2 cellular contexts compared by ENCODE assay signal in the genomic region with DNA sequence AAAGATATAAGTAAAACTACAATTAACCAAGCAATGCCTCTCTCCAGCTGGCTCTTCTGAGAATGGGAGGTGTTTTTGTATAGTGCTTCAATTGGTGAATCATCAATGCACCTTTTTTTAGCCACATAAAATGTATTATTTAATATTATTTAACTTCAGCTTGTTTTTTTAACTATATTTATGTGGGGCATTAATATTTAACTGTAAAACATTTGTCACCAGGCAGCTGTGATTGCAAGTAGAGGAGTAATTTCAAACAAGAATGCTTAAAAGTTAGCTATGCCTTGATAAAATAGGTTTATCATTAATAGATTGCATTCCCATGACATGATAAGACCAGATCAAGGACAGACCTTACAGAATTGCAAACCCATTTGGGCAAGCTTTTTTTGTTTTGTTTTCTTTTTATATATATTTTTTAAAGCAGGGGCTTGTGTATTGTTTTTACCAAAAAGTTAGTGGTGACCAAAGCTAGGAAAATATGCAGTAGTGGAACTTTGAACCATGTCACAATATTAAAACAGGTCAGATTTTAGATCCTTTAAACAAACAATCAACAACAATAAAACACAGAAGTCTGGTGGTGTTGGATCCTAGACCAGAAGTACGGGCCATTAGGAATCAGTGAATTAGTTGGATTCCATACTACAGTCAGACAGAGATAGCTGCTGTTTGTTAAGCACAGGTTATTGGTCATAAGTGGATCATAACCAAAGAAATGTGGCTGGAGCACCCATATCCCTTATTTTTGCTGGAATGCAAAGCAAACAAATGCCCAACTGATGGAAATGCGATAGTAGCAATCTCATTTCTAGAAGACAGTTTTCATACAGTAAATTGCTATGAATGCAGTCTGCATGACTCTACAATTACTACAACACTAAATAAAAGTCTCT.
TF ChIP-seq lines count a peak whose summit lies in the region.

No MANE protein-coding gene starts in this region.

TF ChIP-seq in SK-N-SH, 30 proteins besides CTCF, POLR2A, EP300 and RAD21 (continued from another document):
- TF ChIP-seq SMC3 (IDR thresholded peaks at IDR 0.05; ENCODE audit: low read depth, low read length) (no peak), NRF1 (IDR thresholded peaks at IDR 0.05; ENCODE audit: low read depth, low read length) (no peak), ELF1 (IDR thresholded peaks at IDR 0.05) (no peak), FOSL2 (IDR thresholded peaks at IDR 0.05; ENCODE audit: borderline replicate concordance, low read depth) (no peak), RFX5 (IDR thresholded peaks at IDR 0.05; ENCODE audit: low read length) (no peak), MXI1 (IDR thresholded peaks at IDR 0.05; ENCODE audit: low read depth, low read length) (no peak), GABPA (IDR thresholded peaks at IDR 0.05; ENCODE audit: low read depth) (no peak)
- TF ChIP-seq, protein P1, sequence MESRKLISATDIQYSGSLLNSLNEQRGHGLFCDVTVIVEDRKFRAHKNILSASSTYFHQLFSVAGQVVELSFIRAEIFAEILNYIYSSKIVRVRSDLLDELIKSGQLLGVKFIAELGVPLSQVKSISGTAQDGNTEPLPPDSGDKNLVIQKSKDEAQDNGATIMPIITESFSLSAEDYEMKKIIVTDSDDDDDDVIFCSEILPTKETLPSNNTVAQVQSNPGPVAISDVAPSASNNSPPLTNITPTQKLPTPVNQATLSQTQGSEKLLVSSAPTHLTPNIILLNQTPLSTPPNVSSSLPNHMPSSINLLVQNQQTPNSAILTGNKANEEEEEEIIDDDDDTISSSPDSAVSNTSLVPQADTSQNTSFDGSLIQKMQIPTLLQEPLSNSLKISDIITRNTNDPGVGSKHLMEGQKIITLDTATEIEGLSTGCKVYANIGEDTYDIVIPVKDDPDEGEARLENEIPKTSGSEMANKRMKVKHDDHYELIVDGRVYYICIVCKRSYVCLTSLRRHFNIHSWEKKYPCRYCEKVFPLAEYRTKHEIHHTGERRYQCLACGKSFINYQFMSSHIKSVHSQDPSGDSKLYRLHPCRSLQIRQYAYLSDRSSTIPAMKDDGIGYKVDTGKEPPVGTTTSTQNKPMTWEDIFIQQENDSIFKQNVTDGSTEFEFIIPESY (IDR thresholded peaks at IDR 0.05; ENCODE audit: borderline replicate concordance, low read depth), result no peak
- TF ChIP-seq, protein P2, sequence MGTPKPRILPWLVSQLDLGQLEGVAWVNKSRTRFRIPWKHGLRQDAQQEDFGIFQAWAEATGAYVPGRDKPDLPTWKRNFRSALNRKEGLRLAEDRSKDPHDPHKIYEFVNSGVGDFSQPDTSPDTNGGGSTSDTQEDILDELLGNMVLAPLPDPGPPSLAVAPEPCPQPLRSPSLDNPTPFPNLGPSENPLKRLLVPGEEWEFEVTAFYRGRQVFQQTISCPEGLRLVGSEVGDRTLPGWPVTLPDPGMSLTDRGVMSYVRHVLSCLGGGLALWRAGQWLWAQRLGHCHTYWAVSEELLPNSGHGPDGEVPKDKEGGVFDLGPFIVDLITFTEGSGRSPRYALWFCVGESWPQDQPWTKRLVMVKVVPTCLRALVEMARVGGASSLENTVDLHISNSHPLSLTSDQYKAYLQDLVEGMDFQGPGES (IDR thresholded peaks at IDR 0.05; ENCODE audit: low read depth, low read length), result no peak
- TF ChIP-seq, protein P3, sequence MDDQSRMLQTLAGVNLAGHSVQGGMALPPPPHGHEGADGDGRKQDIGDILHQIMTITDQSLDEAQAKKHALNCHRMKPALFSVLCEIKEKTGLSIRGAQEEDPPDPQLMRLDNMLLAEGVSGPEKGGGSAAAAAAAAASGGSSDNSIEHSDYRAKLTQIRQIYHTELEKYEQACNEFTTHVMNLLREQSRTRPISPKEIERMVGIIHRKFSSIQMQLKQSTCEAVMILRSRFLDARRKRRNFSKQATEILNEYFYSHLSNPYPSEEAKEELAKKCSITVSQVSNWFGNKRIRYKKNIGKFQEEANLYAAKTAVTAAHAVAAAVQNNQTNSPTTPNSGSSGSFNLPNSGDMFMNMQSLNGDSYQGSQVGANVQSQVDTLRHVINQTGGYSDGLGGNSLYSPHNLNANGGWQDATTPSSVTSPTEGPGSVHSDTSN (IDR thresholded peaks at IDR 0.05), result no peak
- TF ChIP-seq, protein P4, sequence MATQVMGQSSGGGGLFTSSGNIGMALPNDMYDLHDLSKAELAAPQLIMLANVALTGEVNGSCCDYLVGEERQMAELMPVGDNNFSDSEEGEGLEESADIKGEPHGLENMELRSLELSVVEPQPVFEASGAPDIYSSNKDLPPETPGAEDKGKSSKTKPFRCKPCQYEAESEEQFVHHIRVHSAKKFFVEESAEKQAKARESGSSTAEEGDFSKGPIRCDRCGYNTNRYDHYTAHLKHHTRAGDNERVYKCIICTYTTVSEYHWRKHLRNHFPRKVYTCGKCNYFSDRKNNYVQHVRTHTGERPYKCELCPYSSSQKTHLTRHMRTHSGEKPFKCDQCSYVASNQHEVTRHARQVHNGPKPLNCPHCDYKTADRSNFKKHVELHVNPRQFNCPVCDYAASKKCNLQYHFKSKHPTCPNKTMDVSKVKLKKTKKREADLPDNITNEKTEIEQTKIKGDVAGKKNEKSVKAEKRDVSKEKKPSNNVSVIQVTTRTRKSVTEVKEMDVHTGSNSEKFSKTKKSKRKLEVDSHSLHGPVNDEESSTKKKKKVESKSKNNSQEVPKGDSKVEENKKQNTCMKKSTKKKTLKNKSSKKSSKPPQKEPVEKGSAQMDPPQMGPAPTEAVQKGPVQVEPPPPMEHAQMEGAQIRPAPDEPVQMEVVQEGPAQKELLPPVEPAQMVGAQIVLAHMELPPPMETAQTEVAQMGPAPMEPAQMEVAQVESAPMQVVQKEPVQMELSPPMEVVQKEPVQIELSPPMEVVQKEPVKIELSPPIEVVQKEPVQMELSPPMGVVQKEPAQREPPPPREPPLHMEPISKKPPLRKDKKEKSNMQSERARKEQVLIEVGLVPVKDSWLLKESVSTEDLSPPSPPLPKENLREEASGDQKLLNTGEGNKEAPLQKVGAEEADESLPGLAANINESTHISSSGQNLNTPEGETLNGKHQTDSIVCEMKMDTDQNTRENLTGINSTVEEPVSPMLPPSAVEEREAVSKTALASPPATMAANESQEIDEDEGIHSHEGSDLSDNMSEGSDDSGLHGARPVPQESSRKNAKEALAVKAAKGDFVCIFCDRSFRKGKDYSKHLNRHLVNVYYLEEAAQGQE (IDR thresholded peaks at IDR 0.05; ENCODE audit: low read depth, low read length), result no peak

TF ChIP-seq in SK-N-SH treated with all-trans-retinoic acid at 6 μM for 48 hours, 23 proteins besides CTCF, POLR2A, EP300 and RAD21 (continued from another document):
- TF ChIP-seq ISL1 (CRISPR knock-in tag; IDR thresholded peaks at IDR 0.05) (no peak), ARNTL (CRISPR knock-in tag; IDR thresholded peaks at IDR 0.05; ENCODE audit: borderline replicate concordance, low read depth) (no peak), PPARA (CRISPR knock-in tag; IDR thresholded peaks at IDR 0.05; ENCODE audit: borderline replicate concordance) (no peak), ZFP30 (CRISPR knock-in tag; IDR thresholded peaks at IDR 0.05) (no peak), OSR1 (CRISPR knock-in tag; IDR thresholded peaks at IDR 0.05) (no peak), ZNF8 (CRISPR knock-in tag; IDR thresholded peaks at IDR 0.05) (no peak), TCF4 (CRISPR knock-in tag; IDR thresholded peaks at IDR 0.05; ENCODE audit: borderline replicate concordance) (no peak)
- TF ChIP-seq, protein P5, sequence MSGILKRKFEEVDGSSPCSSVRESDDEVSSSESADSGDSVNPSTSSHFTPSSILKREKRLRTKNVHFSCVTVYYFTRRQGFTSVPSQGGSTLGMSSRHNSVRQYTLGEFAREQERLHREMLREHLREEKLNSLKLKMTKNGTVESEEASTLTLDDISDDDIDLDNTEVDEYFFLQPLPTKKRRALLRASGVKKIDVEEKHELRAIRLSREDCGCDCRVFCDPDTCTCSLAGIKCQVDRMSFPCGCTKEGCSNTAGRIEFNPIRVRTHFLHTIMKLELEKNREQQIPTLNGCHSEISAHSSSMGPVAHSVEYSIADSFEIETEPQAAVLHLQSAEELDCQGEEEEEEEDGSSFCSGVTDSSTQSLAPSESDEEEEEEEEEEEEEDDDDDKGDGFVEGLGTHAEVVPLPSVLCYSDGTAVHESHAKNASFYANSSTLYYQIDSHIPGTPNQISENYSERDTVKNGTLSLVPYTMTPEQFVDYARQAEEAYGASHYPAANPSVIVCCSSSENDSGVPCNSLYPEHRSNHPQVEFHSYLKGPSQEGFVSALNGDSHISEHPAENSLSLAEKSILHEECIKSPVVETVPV (CRISPR knock-in tag; IDR thresholded peaks at IDR 0.05), result no peak
